Comparison of ENCODE assay signal across 8 cellular contexts in genomic region chr1:120723358-120723714, GRCh38. TPM values are rescaled to one million over a fixed set of nuclear protein-coding genes. Genes with fewer than 3 reads are reported as not detected.
DNase-seq lines count a peak whose midpoint lies in the region; ATAC-seq and TF ChIP-seq lines count a peak whose summit lies in the region.
"Not testable (repeated sequence)": the region's sequence is repeated elsewhere in the genome, so short reads cannot be mapped to it uniquely, and the experiment has no call there.

No MANE protein-coding gene starts in this region.

- H3K79me1 ChIP-seq in IMR-90 (ENCODE audit: low read depth in 1 of 2, low read length in 2 of 2): not testable (repeated sequence)

- not testable (repeated sequence) for H4K8ac ChIP-seq in IMR-90 (ENCODE audit: low read depth in 2 of 2, low read length in 2 of 2)

- H3K27ac Mint-ChIP-seq in CD4-positive, alpha-beta memory T cell: peak overlapping the region in 1 of 7 donors; percentile 38
- not testable (repeated sequence) for H3K27ac Mint-ChIP-seq in T-helper 17 cell; neural crest cell (ENCODE audit: unreplicated experiment)

- POLR2A ChIA-PET in CD4-positive, alpha-beta memory T cell (lab: Charles Lee; ENCODE audit: partially characterized antibody); IMR-90 (lab: Charles Lee; ENCODE audit: unreplicated experiment): not testable (repeated sequence)

- in situ Hi-C loops in IMR-90 (cut with MboI; ENCODE audit: low sequenced_read_pairs): not testable (repeated sequence)

- H3K27ac ChIP-seq in CD4-positive, alpha-beta memory T cell (ENCODE audit: low read depth, low read length); IMR-90 (ENCODE audit: insufficient read depth, low read length); foreskin keratinocyte; left lung; smooth muscle cell (ENCODE audit: low read depth): not testable (repeated sequence)

- H3K9ac ChIP-seq in IMR-90 (ENCODE audit: low read depth, low read length); smooth muscle cell (ENCODE audit: low read depth): not testable (repeated sequence)

- H3K4ac ChIP-seq in IMR-90 (ENCODE audit: low read depth, low read length): not testable (repeated sequence)

- not testable (repeated sequence) for H3K4me1 Mint-ChIP-seq in CD4-positive, alpha-beta memory T cell; T-helper 17 cell; neural crest cell

- H3K36me3 Mint-ChIP-seq in CD4-positive, alpha-beta memory T cell; T-helper 17 cell (ENCODE audit: low read depth); neural crest cell (ENCODE audit: low read depth): not testable (repeated sequence)

- peak overlapping the region in 5 of 8 donors; percentile 17 to 81 (median 67) for H3K4me3 Mint-ChIP-seq in CD4-positive, alpha-beta memory T cell
- H3K4me3 Mint-ChIP-seq in T-helper 17 cell: not testable (repeated sequence)
- H3K4me3 Mint-ChIP-seq in neural crest cell: peak overlapping the region; percentile 72

- not testable (repeated sequence) for H3K9me3 Mint-ChIP-seq in CD4-positive, alpha-beta memory T cell; neural crest cell

- not testable (repeated sequence) for H3K36me3 ChIP-seq in CD4-positive, alpha-beta memory T cell (ENCODE audit: insufficient read depth, low read length); IMR-90 (ENCODE audit: control insufficient read depth, insufficient read depth, low read length); left lung; smooth muscle cell (ENCODE audit: low read depth)

- TF ChIP-seq POLR2A in IMR-90 (IDR thresholded peaks at IDR 0.05; ENCODE audit: low read depth, low read length): not testable (repeated sequence)

- H3K4me3 ChIP-seq in CD4-positive, alpha-beta memory T cell (ENCODE audit: low read length in 2 of 2); IMR-90 (ENCODE audit: insufficient read depth, low read depth, low read length): not testable (repeated sequence)
- H3K4me3 ChIP-seq in left lung (peak overlapping the region in 1 of 2 donors; percentile 61), smooth muscle cell (peak overlapping the region; percentile 79)

- H3K27me3 Mint-ChIP-seq in CD4-positive, alpha-beta memory T cell; T-helper 17 cell; neural crest cell (ENCODE audit: low read depth): not testable (repeated sequence)

- H3F3A ChIP-seq in smooth muscle cell (ENCODE audit: low read depth): not testable (repeated sequence)

- not testable (repeated sequence) for BruUV-seq in IMR-90 (replicated peaks; lab: Mats Ljungman, UMichigan)

- not testable (repeated sequence) for H3K18ac ChIP-seq in IMR-90 (ENCODE audit: low read depth, low read length)

- H2AK9ac ChIP-seq in IMR-90 (replicated peaks; ENCODE audit: low read depth, low read length, poor library complexity): not testable (repeated sequence)

- H3K23ac ChIP-seq in IMR-90 (ENCODE audit: low read depth, low read length): not testable (repeated sequence)

- TF ChIP-seq RAD21 in IMR-90 (IDR thresholded peaks at IDR 0.05; ENCODE audit: low read length): not testable (repeated sequence)

- H2AFZ ChIP-seq in IMR-90 (replicated peaks; ENCODE audit: low read length, poor library complexity); smooth muscle cell (ENCODE audit: low read depth): not testable (repeated sequence)

- H3K9me1 ChIP-seq in IMR-90 (ENCODE audit: insufficient read depth, low read length): not testable (repeated sequence)

- not testable (repeated sequence) for H3K27me3 ChIP-seq in CD4-positive, alpha-beta memory T cell (ENCODE audit: insufficient read depth, low read length); IMR-90 (ENCODE audit: control insufficient read depth, insufficient read depth, low read length); foreskin keratinocyte; left lung; smooth muscle cell (ENCODE audit: low read depth)

- H2BK120ac ChIP-seq in IMR-90 (ENCODE audit: low read depth, low read length): not testable (repeated sequence)

- not testable (repeated sequence) for H2BK15ac ChIP-seq in IMR-90 (ENCODE audit: low read depth, low read length)

- H3K79me2 ChIP-seq in smooth muscle cell (ENCODE audit: low read depth): not testable (repeated sequence)

- ATAC-seq in IMR-90 (ENCODE audit: low read depth): not testable (repeated sequence)
- ATAC-seq in T-helper 17 cell (peak; percentile 25), foreskin keratinocyte (peak; percentile 29), left lung (peak; percentile 81)

- TF ChIP-seq CTCF in IMR-90 (conservative IDR thresholded peaks at IDR 0.05; ENCODE audit: low read depth, low read length); foreskin keratinocyte (conservative IDR thresholded peaks at IDR 0.05); left lung (IDR thresholded peaks at IDR 0.05); neural crest cell (conservative IDR thresholded peaks at IDR 0.05); smooth muscle cell (IDR thresholded peaks at IDR 0.05; ENCODE audit: borderline replicate concordance, insufficient read depth, poor library complexity, severe bottlenecking): not testable (repeated sequence)

- peak overlapping the region; percentile 70; the same call in 1 of the 2 replicates for H3K4me2 ChIP-seq in IMR-90 (ENCODE audit: low read depth, low read length)
- H3K4me2 ChIP-seq in smooth muscle cell: peak overlapping the region; percentile 48

- WGBS in IMR-90 (ENCODE audit: extremely low coverage in 2 of 2, insufficient read length in 1 of 2), 2 experiments: no CpG with 5 or more reads among the region's 12 CpGs
- WGBS in smooth muscle cell (ENCODE audit: low lambda C conversion rate): 0% methylated on average over 2 of the region's 12 CpGs

- DNase-seq in CD4-positive, alpha-beta memory T cell: peak in 3 of 5 donors; percentile 4 to 14 (median 7)
- DNase-seq in IMR-90; T-helper 17 cell; foreskin keratinocyte; left lung; neural crest cell (ENCODE audit: low read depth, low spot score); smooth muscle cell (lab: John Stamatoyannopoulos, UW; ENCODE audit: unreplicated experiment): not testable (repeated sequence)
- DNase-seq in activated effector memory CD4-positive, alpha-beta T cell treated with anti-CD3 and anti-CD28 coated beads, Interleukin-2, amount 50 U/mL, for 16 hours: peak; percentile 27

- H2BK5ac ChIP-seq in IMR-90 (ENCODE audit: low read depth, low read length, poor library complexity, severe bottlenecking): not testable (repeated sequence)

- not testable (repeated sequence) for H2AK5ac ChIP-seq in IMR-90 (ENCODE audit: low read depth, low read length)

- H4K91ac ChIP-seq in IMR-90 (ENCODE audit: insufficient read depth, low read depth, low read length): not testable (repeated sequence)

- not testable (repeated sequence) for H4K5ac ChIP-seq in IMR-90 (ENCODE audit: low read depth, low read length)

- H3K4me1 ChIP-seq in CD4-positive, alpha-beta memory T cell (ENCODE audit: insufficient read depth, low read length); IMR-90 (ENCODE audit: control insufficient read depth, insufficient read depth, low read length); foreskin keratinocyte; left lung; smooth muscle cell (ENCODE audit: low read depth): not testable (repeated sequence)

- intact Hi-C loops in CD4-positive, alpha-beta memory T cell (cut with micrococcal nuclease); IMR-90 (cut with micrococcal nuclease); left lung (cut with DNase I): not testable (repeated sequence)

- not testable (repeated sequence) for H4K20me1 ChIP-seq in IMR-90 (ENCODE audit: insufficient read depth, low read length); smooth muscle cell (ENCODE audit: low read depth)

- H3K56ac ChIP-seq in IMR-90 (ENCODE audit: extremely low read depth, insufficient read depth, low read length): not testable (repeated sequence)

- H2BK20ac ChIP-seq in IMR-90 (ENCODE audit: low read depth, low read length): not testable (repeated sequence)

- H3K9me3 ChIP-seq in CD4-positive, alpha-beta memory T cell (ENCODE audit: control insufficient read depth in 1 of 2, low read length in 2 of 2); IMR-90 (ENCODE audit: control insufficient read depth, insufficient read depth, low read length); T-helper 17 cell (ENCODE audit: control insufficient read depth, low read length, poor library complexity, severe bottlenecking); left lung; smooth muscle cell (replicated peaks; ENCODE audit: low read depth): not testable (repeated sequence)

- dilution Hi-C loops in IMR-90 (cut with HindIII; ENCODE audit: low sequenced_read_pairs, unreplicated experiment): not testable (repeated sequence)

- CTCF ChIA-PET in CD4-positive, alpha-beta memory T cell (lab: Charles Lee; ENCODE audit: partially characterized antibody); IMR-90 (lab: Yijun Ruan, JAX): not testable (repeated sequence)

- not testable (repeated sequence) for H3K14ac ChIP-seq in IMR-90 (replicated peaks; ENCODE audit: low read depth, low read length)

RNA-seq across cellular contexts. Expression of gene NBPF26, which starts 0.4 kb away (rescaled TPM):
- total RNA-seq in CD4-positive, alpha-beta memory T cell: 10 to 100 TPM; 63.8 to 70.0 TPM
- polyA plus RNA-seq in CD4-positive, alpha-beta memory T cell: 1 to 10 TPM; 4.1 to 9.3 TPM
- 13.1 and 15.8 TPM in 2 replicates for total RNA-seq in IMR-90 (2012; rRNA removed)
- polyA plus RNA-seq in IMR-90 (2012; rRNA removed): 10.5 and 11.3 TPM in 2 replicates
- 4.5 and 5.3 TPM in 2 replicates for polyA plus RNA-seq in IMR-90 (2012; cell fraction: cytosol; rRNA removed)
- 18.0 and 67.5 TPM in 2 replicates for polyA plus RNA-seq in IMR-90 (2012; cell fraction: nucleus; rRNA removed; ENCODE audit: low replicate concordance)
- total RNA-seq in T-helper 17 cell: 10 to 100 TPM; 23.9 to 36.3 TPM
- total RNA-seq in foreskin keratinocyte: 11.2 and 17.6 TPM in 2 replicates
- 2.3 and 3.6 TPM in 2 replicates for polyA plus RNA-seq in foreskin keratinocyte
- 10 to 100 TPM; 28.1 to 34.0 TPM for total RNA-seq in left lung
- 21.9 and 22.8 TPM in 2 replicates for total RNA-seq in neural crest cell
- total RNA-seq in smooth muscle cell: 19.0 and 26.1 TPM in 2 replicates
- polyA plus RNA-seq in smooth muscle cell: 12.6 and 13.8 TPM in 2 replicates
